ENCODE assay signal across 8 cellular contexts in the genomic region with DNA sequence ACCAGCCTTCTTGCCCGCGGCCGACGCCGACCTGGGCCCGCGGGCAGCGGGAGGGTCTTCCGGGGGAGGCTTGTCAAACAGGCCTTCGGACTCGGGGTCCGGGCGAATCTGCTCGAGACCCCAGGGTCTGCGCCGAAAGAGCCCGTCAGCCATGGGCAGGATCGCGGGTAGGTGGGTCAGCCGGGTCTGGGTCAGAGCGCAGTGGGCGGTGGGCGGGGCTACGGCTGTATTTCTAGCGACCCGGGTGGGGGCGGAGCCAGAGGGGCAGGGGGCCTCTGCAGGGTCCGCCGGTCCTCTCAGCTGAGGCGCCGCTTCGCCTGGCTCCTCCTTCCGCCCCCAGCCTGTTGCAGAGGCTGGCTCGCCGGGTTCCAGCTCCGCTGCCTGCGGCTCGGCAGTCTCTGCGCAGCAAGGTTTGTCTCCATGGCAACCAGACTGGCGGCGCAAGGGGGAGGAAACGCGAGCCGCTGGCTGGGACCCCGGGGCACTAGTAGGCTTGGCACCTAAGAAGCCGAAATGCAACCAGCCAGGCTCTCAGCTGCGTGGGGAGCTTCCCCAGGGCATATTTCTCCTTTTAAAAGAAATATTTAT. TPM values are rescaled to one million over a fixed set of nuclear protein-coding genes. Genes with fewer than 3 reads are reported as not detected.
DNase-seq lines count a peak whose midpoint lies in the region; ATAC-seq and TF ChIP-seq lines count a peak whose summit lies in the region.

No MANE protein-coding gene starts in this region.

- peak overlapping the region; percentile 77 for H3K4me3 ChIP-seq in AG04449 (ENCODE audit: low read depth, low read length)

- H4K5ac ChIP-seq in H9 (ENCODE audit: insufficient read length, low read depth, low read length): no peak overlapping the region

- peaks cover 11% of the 10 kb centered on the region for H3K23me2 ChIP-seq in H9 (ENCODE audit: insufficient read length, low read depth, low read length, poor library complexity, severe bottlenecking)

- H3K79me2 ChIP-seq in H9 (ENCODE audit: insufficient read depth, low read length): no peaks in the 10 kb centered on the region

- no CpG with 5 or more reads among the region's 47 CpGs for WGBS in H9 (ENCODE audit: extremely low coverage, insufficient read length, low lambda C conversion rate)

- H3K79me1 ChIP-seq in H9 (ENCODE audit: insufficient read depth, low read depth, low read length, poor library complexity, severe bottlenecking): no peaks in the 10 kb centered on the region

- no peak overlapping the region for H4K8ac ChIP-seq in H9 (replicated peaks; ENCODE audit: insufficient read length, low read depth, low read length)

- no peak for DNase-seq in AG04449 (ENCODE audit: low read depth, low spot score)
- DNase-seq in H9: peak; percentile 100
- DNase-seq in NCI-H526 treated with DMSO at 0.1 percent for 48 hours (lab: John Stamatoyannopoulos, UW): peak; percentile 58
- DNase-seq in activated CD8-positive, alpha-beta memory T cell treated with anti-CD3 and anti-CD28 coated beads, Interleukin-2, amount 50 U/mL, for 1 hour (ENCODE audit: extremely low read depth): peak; percentile 57
- DNase-seq in effector memory CD8-positive, alpha-beta T cell: peak; percentile 69 to 80 (median 77)
- DNase-seq in medulla oblongata (ENCODE audit: extremely low spot score): peak; percentile 89
- peak; percentile 42 to 51 (median 49) for DNase-seq in stimulated activated CD4-positive, alpha-beta T cell treated with anti-CD3 and anti-CD28 coated beads, TNF-alpha, amount 100 ng/mL, for 1 hour (ENCODE audit: low read depth in 3 of 3, low spot score in 1 of 3)

- no peak overlapping the region for H2AK5ac ChIP-seq in H9 (ENCODE audit: insufficient read length, low read length)

- H4K20me1 ChIP-seq in H9 (ENCODE audit: control insufficient read depth, insufficient read depth, insufficient read length): no peaks in the 10 kb centered on the region

- peaks cover 64% of the 10 kb centered on the region for H3K27me3 Mint-ChIP-seq in H9 (ENCODE audit: low read depth)
- no peaks in the 10 kb centered on the region for H3K27me3 Mint-ChIP-seq in effector memory CD8-positive, alpha-beta T cell

- peaks cover 5% of the 10 kb centered on the region; the same call in 1 of the 2 replicates for H3K27me3 ChIP-seq in H9 (ENCODE audit: insufficient read depth, low read length)

- H3K18ac ChIP-seq in H9 (ENCODE audit: insufficient read length, low read depth, low read length): no peak overlapping the region

- H2BK5ac ChIP-seq in H9 (ENCODE audit: insufficient read length, low read length): no peak overlapping the region

- no peaks in the 10 kb centered on the region for H3K9me3 ChIP-seq in H9 (ENCODE audit: control insufficient read depth, low read depth, low read length)

- H2BK12ac ChIP-seq in H9 (ENCODE audit: insufficient read length, low read depth, low read length): no peak overlapping the region

- H3K4me1 ChIP-seq in H9 (ENCODE audit: insufficient read depth, low read length): no peaks in the 10 kb centered on the region

- no peak overlapping the region for H2AFZ ChIP-seq in H9 (ENCODE audit: low read length)

- peaks cover 0 to 2% (median 0%) of the 10 kb centered on the region in 3 experiments; a peak in 1 of 7 replicates for H3K36me3 Mint-ChIP-seq in H9 (ENCODE audit: insufficient read depth in 1 of 3, low read depth in 3 of 3)
- H3K36me3 Mint-ChIP-seq in effector memory CD8-positive, alpha-beta T cell (ENCODE audit: insufficient read depth): peaks cover 9% of the 10 kb centered on the region

- H3K23ac ChIP-seq in H9 (ENCODE audit: insufficient read length, low read depth, low read length): no peak overlapping the region

- peaks cover 0 to 4% of the 10 kb centered on the region in 2 experiments; a peak in 1 of 5 replicates for H3K9me3 Mint-ChIP-seq in H9
- H3K9me3 Mint-ChIP-seq in effector memory CD8-positive, alpha-beta T cell: no peaks in the 10 kb centered on the region

- H3K14ac ChIP-seq in H9 (ENCODE audit: insufficient read depth, low read length): no peak overlapping the region

- POLR2A ChIA-PET in AG04449 (lab: Yijun Ruan, JAX): interaction anchor here (1.1 to 3.2 kb wide), 6 partner anchors 8 to 84 kb away, joined by 5 to 15 read pairs (median 8); a partner anchor contains a TSS

- CTCF ChIA-PET in AG04449 (lab: Yijun Ruan, JAX): interaction anchor here (1.1 to 2.2 kb wide), 5 partner anchors 10 to 61 kb away, joined by 3 to 8 read pairs (median 4); a partner anchor contains a TSS

- peak overlapping the region; percentile 72 for H3K4me2 ChIP-seq in H9 (ENCODE audit: insufficient read depth, insufficient read length, low read length)

- H2BK15ac ChIP-seq in H9 (ENCODE audit: low read depth, low read length): no peak overlapping the region

- no peak overlapping the region for H3K56ac ChIP-seq in H9 (ENCODE audit: insufficient read length, low read depth, low read length)

- no peak for TF ChIP-seq CTCF in AG04449 (IDR thresholded peaks at IDR 0.05; ENCODE audit: insufficient read depth, low read length, missing control alignments)
- no peak for TF ChIP-seq CTCF in H9 (conservative IDR thresholded peaks at IDR 0.05)

- no peak overlapping the region for H3K4ac ChIP-seq in H9 (ENCODE audit: low read depth, low read length)

- no peak overlapping the region for H3K27ac ChIP-seq in H9 (ENCODE audit: insufficient read length, low read depth, low read length)

- no peak overlapping the region for H3K27ac Mint-ChIP-seq in H9
- peak overlapping the region; percentile 87 to 94 for H3K27ac Mint-ChIP-seq in effector memory CD8-positive, alpha-beta T cell

- H3K9ac ChIP-seq in H9 (ENCODE audit: extremely low read depth, insufficient read length, low read length): no peak overlapping the region

- no peak overlapping the region for H4K91ac ChIP-seq in H9 (ENCODE audit: insufficient read length, low read depth, low read length)

- H3K4me1 Mint-ChIP-seq in H9: peaks cover 14 to 17% of the 10 kb centered on the region in 2 experiments
- peaks cover 10 to 11% of the 10 kb centered on the region in 2 donors for H3K4me1 Mint-ChIP-seq in effector memory CD8-positive, alpha-beta T cell (ENCODE audit: low read depth in 2 of 2)

- peak overlapping the region; percentile 69 to 79 for H3K4me3 Mint-ChIP-seq in H9
- peak overlapping the region; percentile 90 for H3K4me3 Mint-ChIP-seq in effector memory CD8-positive, alpha-beta T cell

- no peak overlapping the region for H2BK120ac ChIP-seq in H9 (ENCODE audit: low read depth, low read length, poor library complexity, severe bottlenecking)

- H3T11ph ChIP-seq in H9 (ENCODE audit: low read length): no peak overlapping the region

- ATAC-seq in effector memory CD8-positive, alpha-beta T cell (replicated peaks): peak; percentile 94
- no peak for ATAC-seq in GM19324 (IDR thresholded peaks at IDR 0.05; ENCODE audit: low FRiP score, unreplicated experiment)

- no peak overlapping the region for H2BK20ac ChIP-seq in H9 (ENCODE audit: low read depth, low read length, poor library complexity, severe bottlenecking)

RNA-seq across cellular contexts. Expression of a gene that starts 14.5 kb away (rescaled TPM):
- 28.6 and 30.7 TPM in 2 replicates for total RNA-seq in H9 (2021)

RNA-seq across cellular contexts. Expression of a gene that starts 14.9 kb away (rescaled TPM):
- total RNA-seq in H9 (2021): 83.2 and 85.6 TPM in 2 replicates

RNA-seq across cellular contexts. Expression of a gene that starts 32.1 kb away (rescaled TPM):
- 66.7 and 69.9 TPM in 2 replicates for total RNA-seq in H9 (2021)

Comparison
In these comparisons a context has a peak if more than half of its experiments do, and no peak if none do; other contexts are left out.
1. H3K27ac Mint-ChIP-seq: peak in effector memory CD8-positive, alpha-beta T cell (2 of 2); none in H9 (0 of 3).